ENCODE assay signal across 1 cellular context in the genomic region with DNA sequence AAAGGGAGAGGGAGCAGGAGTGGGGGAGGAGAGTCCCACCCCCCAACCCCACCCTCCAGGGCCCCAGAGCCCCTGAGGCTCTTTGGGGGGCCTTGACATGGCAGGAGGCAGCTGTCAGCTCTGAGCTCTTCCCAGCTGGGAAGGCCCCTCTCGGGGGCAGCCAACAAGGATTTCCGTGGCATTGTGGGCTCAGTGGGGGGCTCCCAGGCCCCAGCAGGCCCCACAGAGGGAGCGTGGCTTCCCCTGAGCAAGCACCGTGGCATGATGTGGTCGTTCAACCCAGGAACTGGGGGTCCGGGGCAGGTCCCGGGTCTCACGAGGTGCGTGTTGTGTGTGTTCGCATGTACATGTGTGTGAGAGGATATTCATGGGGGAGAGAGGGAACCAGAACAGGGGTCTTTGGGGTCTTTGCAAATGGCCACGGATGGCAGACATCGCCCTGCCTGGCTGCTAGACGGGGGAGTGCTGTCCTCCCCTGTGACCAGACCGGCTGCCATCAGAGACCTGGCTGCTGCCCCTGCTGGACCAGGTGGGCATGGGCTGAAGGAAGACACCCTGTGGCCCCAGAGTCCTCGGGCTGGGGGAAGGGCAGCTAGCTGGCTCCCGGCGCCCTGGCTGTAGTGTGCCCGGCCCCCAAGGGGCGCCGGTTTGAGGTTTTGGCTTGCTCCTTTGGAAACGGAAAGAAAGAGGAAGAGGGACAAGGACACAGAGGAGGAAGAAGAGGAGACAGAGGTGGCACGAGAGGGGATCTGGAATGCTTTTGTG.
A peak's percentile ranks its signal among the peaks of the same experiment; 100 is the strongest.
TF ChIP-seq lines count a peak whose summit lies in the region.

No MANE protein-coding gene starts in this region.

TF ChIP-seq in K562, 482 proteins besides CTCF, POLR2A, EP300 and RAD21:
- TF ChIP-seq RBFOX2 (IDR thresholded peaks at IDR 0.05; ENCODE audit: low read depth, low read length), result peak; percentile 30; the same call in 1 of the 2 replicates
- TF ChIP-seq NCOA2 (IDR thresholded peaks at IDR 0.05; ENCODE audit: partially characterized antibody in 2 of 2), result no peak
- TF ChIP-seq ELF1 (tag; IDR thresholded peaks at IDR 0.05), result no peak
- TF ChIP-seq POLR2G (IDR thresholded peaks at IDR 0.05; ENCODE audit: low read depth, low read length), result peak; percentile 25; the same call in 1 of the 2 replicates
